ENCODE assay signal across 13 cellular contexts in genomic region chr1:22212400-22213233, GRCh38.
"Had no signal": no experiment of that assay in that cellular context is flagged by ENCODE, and none has a peak within 500 bp of the region (broad histone marks: within the 10 kb centered on the region; RNA-seq: fewer than 3 reads in every experiment).

No MANE protein-coding gene starts in this region.

- DNase-seq: activated CD4-positive, alpha-beta T cell treated with anti-CD3 and anti-CD28 coated beads for 36 hours; activated CD8-positive, alpha-beta memory T cell treated with anti-CD3 and anti-CD28 coated beads for 24 hours; activated naive CD4-positive, alpha-beta T cell treated with Interleukin-2 at 50 U/mL for 16 hours; foreskin melanocyte; head of caudate nucleus; mucosa of descending colon; stimulated activated CD4-positive, alpha-beta T cell treated with anti-CD3 and anti-CD28 coated beads, Interleukin-4, amount 100 ng/mL, for 4 hours; stimulated activated naive CD8-positive, alpha-beta T cell treated with anti-CD3 and anti-CD28 coated beads, Interleukin-15, amount 100 ng/mL, for 72 hours; T1000; testis; upper lobe of right lung had no signal

- H3K36me3 ChIP-seq: upper lobe of right lung had no signal

- ATAC-seq: activated CD4-positive, alpha-beta T cell treated with anti-CD3 and anti-CD28 coated beads for 36 hours; mucosa of descending colon; stimulated activated naive CD8-positive, alpha-beta T cell treated with anti-CD3 and anti-CD28 coated beads, Interleukin-15, amount 100 ng/mL, for 72 hours; upper lobe of right lung had no signal

- H3K4me3 ChIP-seq: mucosa of descending colon, testis, upper lobe of right lung had no signal

- H3K9me3 ChIP-seq: mucosa of descending colon, testis, upper lobe of right lung had no signal

- H3K27me3 ChIP-seq: testis had no signal

- H3K27ac Mint-ChIP-seq: activated CD4-positive, alpha-beta T cell treated with anti-CD3 and anti-CD28 coated beads for 36 hours; nephron; stimulated activated naive CD8-positive, alpha-beta T cell treated with anti-CD3 and anti-CD28 coated beads, Interleukin-15, amount 100 ng/mL, for 72 hours had no signal

- H3K4me3 Mint-ChIP-seq: activated CD4-positive, alpha-beta T cell treated with anti-CD3 and anti-CD28 coated beads for 36 hours; nephron; stimulated activated naive CD8-positive, alpha-beta T cell treated with anti-CD3 and anti-CD28 coated beads, Interleukin-15, amount 100 ng/mL, for 72 hours had no signal

- FAIRE-seq: astrocyte had no signal

- H3K9me3 Mint-ChIP-seq: nephron; stimulated activated naive CD8-positive, alpha-beta T cell treated with anti-CD3 and anti-CD28 coated beads, Interleukin-15, amount 100 ng/mL, for 72 hours had no signal

- H3K27ac ChIP-seq: testis, upper lobe of right lung had no signal

- H3K4me1 ChIP-seq: testis, upper lobe of right lung had no signal

- H3K4me1 Mint-ChIP-seq: activated CD4-positive, alpha-beta T cell treated with anti-CD3 and anti-CD28 coated beads for 36 hours; stimulated activated naive CD8-positive, alpha-beta T cell treated with anti-CD3 and anti-CD28 coated beads, Interleukin-15, amount 100 ng/mL, for 72 hours had no signal
